Comparison of ENCODE assay signal across 8 cellular contexts in the genomic region with DNA sequence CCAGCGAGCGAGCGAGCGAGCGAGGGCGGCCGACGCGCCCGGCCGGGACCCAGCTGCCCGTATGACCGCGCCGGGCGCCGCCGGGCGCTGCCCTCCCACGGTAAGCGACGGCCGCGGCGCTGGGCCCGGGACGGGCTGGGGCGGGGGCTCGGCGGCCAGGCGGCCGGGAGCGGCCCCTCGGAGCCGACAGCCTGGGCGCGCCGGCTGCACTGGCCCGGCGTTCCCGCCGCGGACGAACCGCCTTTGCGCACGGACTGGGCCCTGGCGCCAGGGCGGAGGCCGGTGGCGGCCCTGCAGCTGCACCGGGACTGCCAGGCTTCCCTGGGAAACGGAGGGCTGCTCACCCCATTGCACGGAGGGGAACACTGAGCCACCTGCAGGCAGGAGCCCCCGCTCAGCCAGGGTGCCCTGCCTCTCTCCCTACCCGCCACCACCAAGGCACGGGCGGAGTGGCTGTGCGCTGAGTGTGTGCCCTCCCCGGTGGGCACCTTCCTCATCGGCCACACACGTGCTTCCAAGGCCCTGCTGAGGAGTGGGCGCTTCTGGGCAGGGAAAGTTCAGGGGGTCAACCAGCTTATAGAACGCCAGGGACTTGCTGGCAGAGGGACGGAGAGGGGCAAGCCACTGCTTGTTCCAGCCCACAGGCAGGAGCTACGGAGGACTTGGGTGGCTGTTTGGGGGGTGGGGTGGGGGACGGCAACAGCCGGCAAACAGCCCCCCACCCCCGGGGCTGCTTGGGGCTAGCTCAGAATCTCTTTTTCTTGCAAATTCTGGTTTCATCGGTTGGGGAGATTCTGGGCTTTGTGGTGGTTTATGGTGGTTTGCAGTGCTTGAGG. TPM values are rescaled to one million over a fixed set of nuclear protein-coding genes. Genes with fewer than 3 reads are reported as not detected.
DNase-seq lines count a peak whose midpoint lies in the region; ATAC-seq, FAIRE-seq and TF ChIP-seq lines count a peak whose summit lies in the region.

No MANE protein-coding gene starts in this region.

- TF ChIP-seq EP300 in A549 (IDR thresholded peaks at IDR 0.05) = no peak
- no peak for TF ChIP-seq EP300 in esophagus muscularis mucosa (IDR thresholded peaks at IDR 0.05)

- POLR2A ChIA-PET in A549 (lab: Yijun Ruan, JAX) = interaction anchor here (0.7 kb wide), 1 partner anchor 31 kb away, joined by 8 read pairs; no protein-coding TSS in a partner anchor
- POLR2A ChIA-PET in activated CD4-positive, alpha-beta memory T cell treated with anti-CD3 and anti-CD28 coated beads, Interleukin-2, amount 10 ng/mL, durations not matched to agents 7 days and 5 days (lab: Charles Lee) = interaction anchor here (1.1 to 6.1 kb wide), 16 partner anchors 8 to 363 kb away, joined by 3 to 52 read pairs (median 4); partner anchors contain the start of genes AHCYL1 and GNAI3

- no peaks in the 10 kb centered on the region for H3K27me3 ChIP-seq in esophagus muscularis mucosa

- TF ChIP-seq CTCF in A549 (IDR thresholded peaks at IDR 0.05) (no peak), esophagus muscularis mucosa (IDR thresholded peaks at IDR 0.05) (no peak), osteocyte (IDR thresholded peaks at IDR 0.05) (no peak)

- ATAC-seq in A549 (peak; percentile 8 to 49; a peak in 4 of 6 replicates), GM21529 (IDR thresholded peaks at IDR 0.05; ENCODE audit: unreplicated experiment) (peak; percentile 17), GM18520 (IDR thresholded peaks at IDR 0.05; ENCODE audit: unreplicated experiment) (no peak)

- CTCF ChIA-PET in A549 (lab: Yijun Ruan, JAX) = interaction anchor here (1.0 to 10.7 kb wide), 6 partner anchors 33 to 134 kb away, joined by 3 to 63 read pairs (median 6); partner anchors contain the start of gene AHCYL1
- CTCF ChIA-PET in activated CD4-positive, alpha-beta memory T cell treated with anti-CD3 and anti-CD28 coated beads, Interleukin-2, amount 10 ng/mL, durations not matched to agents 7 days and 5 days (lab: Charles Lee) = interaction anchor here (1.2 to 4.2 kb wide), 6 partner anchors 9 to 134 kb away, joined by 3 to 23 read pairs (median 11); partner anchors contain the start of gene AHCYL1

- 0% methylated on average over 3 of the region's 70 CpGs for WGBS in A549 (ENCODE audit: missing lambda C conversion rate)
- under 1% methylated on average over 27 of the region's 70 CpGs for WGBS in esophagus muscularis mucosa

- TF ChIP-seq POLR2A in A549 (IDR thresholded peaks at IDR 0.05; ENCODE audit: low read length) (no peak), esophagus muscularis mucosa (IDR thresholded peaks at IDR 0.05; ENCODE audit: low read depth) (no peak)

- H3K27ac Mint-ChIP-seq in activated CD4-positive, alpha-beta memory T cell treated with anti-CD3 and anti-CD28 coated beads, Interleukin-2, amount 10 ng/mL, durations not matched to agents 7 days and 5 days = peak overlapping the region; percentile 93
- H3K27ac Mint-ChIP-seq in osteocyte (ENCODE audit: unreplicated experiment) = peak overlapping the region; percentile 80

- DNase-seq in A549 (ENCODE audit: low read depth in 1 of 2, low spot score in 1 of 2) = no peak
- DNase-seq in activated CD4-positive, alpha-beta memory T cell treated with anti-CD3 and anti-CD28 coated beads, Interleukin-2, amount 10 ng/mL, durations not matched to agents 7 days and 5 days = peak; percentile 33
- DNase-seq in esophagus muscularis mucosa (ENCODE audit: extremely low spot score) = no peak
- no peak for DNase-seq in osteocyte (ENCODE audit: extremely low spot score, unreplicated experiment)
- DNase-seq in DMS79 (lab: John Stamatoyannopoulos, UW) = no peak
- no peak for DNase-seq in AG08395 (ENCODE audit: low spot score)

- TF ChIP-seq RAD21 in A549 (conservative IDR thresholded peaks at IDR 0.05 in 1 of 2, IDR thresholded peaks at IDR 0.05 in 1 of 2) = no peak

- H3K4me1 Mint-ChIP-seq in activated CD4-positive, alpha-beta memory T cell treated with anti-CD3 and anti-CD28 coated beads, Interleukin-2, amount 10 ng/mL, durations not matched to agents 7 days and 5 days = peaks cover 81% of the 10 kb centered on the region
- peaks cover 50% of the 10 kb centered on the region for H3K4me1 Mint-ChIP-seq in osteocyte (ENCODE audit: unreplicated experiment)

- no peaks in the 10 kb centered on the region for H3K9me3 Mint-ChIP-seq in activated CD4-positive, alpha-beta memory T cell treated with anti-CD3 and anti-CD28 coated beads, Interleukin-2, amount 10 ng/mL, durations not matched to agents 7 days and 5 days
- no peaks in the 10 kb centered on the region for H3K9me3 Mint-ChIP-seq in osteocyte (ENCODE audit: unreplicated experiment)

- FAIRE-seq in A549 (lab: Jason Lieb, UNC) = no peak

- H3K36me3 Mint-ChIP-seq in activated CD4-positive, alpha-beta memory T cell treated with anti-CD3 and anti-CD28 coated beads, Interleukin-2, amount 10 ng/mL, durations not matched to agents 7 days and 5 days (ENCODE audit: low read depth) = peaks cover 40% of the 10 kb centered on the region
- peaks cover 1% of the 10 kb centered on the region for H3K36me3 Mint-ChIP-seq in osteocyte (ENCODE audit: unreplicated experiment)

- H3K4me2 ChIP-seq in A549 = peak overlapping the region; percentile 97

- H3K27me3 Mint-ChIP-seq in activated CD4-positive, alpha-beta memory T cell treated with anti-CD3 and anti-CD28 coated beads, Interleukin-2, amount 10 ng/mL, durations not matched to agents 7 days and 5 days = no peaks in the 10 kb centered on the region
- peaks cover 3% of the 10 kb centered on the region for H3K27me3 Mint-ChIP-seq in osteocyte (ENCODE audit: unreplicated experiment)

- H3K4me3 Mint-ChIP-seq in activated CD4-positive, alpha-beta memory T cell treated with anti-CD3 and anti-CD28 coated beads, Interleukin-2, amount 10 ng/mL, durations not matched to agents 7 days and 5 days = peak overlapping the region; percentile 94
- peak overlapping the region; percentile 88 for H3K4me3 Mint-ChIP-seq in osteocyte (ENCODE audit: unreplicated experiment)

- peaks cover 45% of the 10 kb centered on the region for H3K4me1 ChIP-seq in A549
- H3K4me1 ChIP-seq in esophagus muscularis mucosa = peaks cover 53 to 68% (median 60%) of the 10 kb centered on the region in 4 donors

- H3K36me3 ChIP-seq in esophagus muscularis mucosa = peaks cover 5 to 20% (median 11%) of the 10 kb centered on the region in 4 donors

- H3K9me3 ChIP-seq in A549 = no peaks in the 10 kb centered on the region
- H3K9me3 ChIP-seq in esophagus muscularis mucosa = no peaks in the 10 kb centered on the region

- H3K27ac ChIP-seq in A549 (peak overlapping the region; percentile 100), esophagus muscularis mucosa (replicated peaks in 1 of 4) (peak overlapping the region; percentile 81 to 88 (median 86))

- H3K4me3 ChIP-seq in A549 (peak overlapping the region; percentile 99), esophagus muscularis mucosa (peak overlapping the region; percentile 65 to 91 (median 78))

- intact Hi-C loops in esophagus muscularis mucosa (cut with DNase I) = loop anchor here (5.0 to 10.0 kb wide), 5 partner anchors 34 to 256 kb away; partner anchors contain the start of genes AHCYL1 and GSTM4

TF ChIP-seq in A549, 52 proteins besides CTCF, POLR2A, EP300 and RAD21 (continues in another document):
- TF ChIP-seq MAX (IDR thresholded peaks at IDR 0.05) (peak; percentile 47), KDM1A (IDR thresholded peaks at IDR 0.05; ENCODE audit: low read depth) (0 out of 2 replicates have a peak, but pooled peaks have one; percentile 20), HDAC2 (IDR thresholded peaks at IDR 0.05) (no peak), ZNF302 (CRISPR knock-in tag; IDR thresholded peaks at IDR 0.05) (no peak), HOXA7 (CRISPR knock-in tag; IDR thresholded peaks at IDR 0.05) (no peak), SMC3 (IDR thresholded peaks at IDR 0.05) (no peak), JUN (IDR thresholded peaks at IDR 0.05) (peak in 1 of 2 experiments; percentile 61; a peak in 1 of 5 replicates), SREBF2 (IDR thresholded peaks at IDR 0.05) (no peak), USF2 (IDR thresholded peaks at IDR 0.05) (no peak), ZSCAN20 (CRISPR knock-in tag; IDR thresholded peaks at IDR 0.05) (no peak), CHD4 (IDR thresholded peaks at IDR 0.05; ENCODE audit: borderline replicate concordance) (no peak), MAZ (IDR thresholded peaks at IDR 0.05; ENCODE audit: borderline replicate concordance, low read depth, low read length) (no peak), ZFP36 (IDR thresholded peaks at IDR 0.05; ENCODE audit: borderline replicate concordance, partially characterized antibody) (no peak), NR3C1 (IDR thresholded peaks at IDR 0.05) (no peak)

RNA-seq across cellular contexts. Expression of gene CSF1, which starts 0.5 kb away (rescaled TPM):
- polyA plus RNA-seq in A549 (2011; rRNA removed) (36.3 and 45.7 TPM in 2 replicates), A549 (2017; fragmentation: RNase III; extraction: RNeasy Plus Mini Kit Qiagen cat#74134 plus additional on column Dnase treatment) (35.1 to 42.4 TPM (median 37.5 TPM) in 3 replicates)
- 40.0 and 56.5 TPM in 2 replicates for polyA plus RNA-seq in A549 (2012; cell fraction: cytosol; rRNA removed)
- polyA plus RNA-seq in A549 (2012; cell fraction: nucleus; rRNA removed) = 84.0 and 105 TPM in 2 replicates
- polyA minus RNA-seq in A549 (2011; rRNA and poly(A)+ RNA removed) = 32.5 and 34.0 TPM in 2 replicates
- total RNA-seq in activated CD4-positive, alpha-beta memory T cell treated with anti-CD3 and anti-CD28 coated beads, Interleukin-2, amount 10 ng/mL, durations not matched to agents 7 days and 5 days = 10 to 100 TPM; 89.4 to 94.2 TPM
- total RNA-seq in esophagus muscularis mucosa (10 to 100 TPM; 27.0 to 92.6 (median 48.1) TPM), osteocyte (27.9 and 36.2 TPM in 2 replicates)
